1 cellular context compared by ENCODE assay signal in genomic region chr20:57476073-57476526, GRCh38.
TF ChIP-seq lines count a peak whose summit lies in the region.

No MANE protein-coding gene starts in this region.

TF ChIP-seq in K562, 482 proteins besides CTCF, POLR2A, EP300 and RAD21 (continued from another document):
- no peak for TF ChIP-seq NFIC (IDR thresholded peaks at IDR 0.05)
- TF ChIP-seq FOXP1 (CRISPR knock-in tag; IDR thresholded peaks at IDR 0.05): no peak
- TF ChIP-seq CREB1 (IDR thresholded peaks at IDR 0.05): no peak
- no peak for TF ChIP-seq CREB1 (CRISPR knock-in tag; IDR thresholded peaks at IDR 0.05)
- no peak for TF ChIP-seq ZBTB2 (IDR thresholded peaks at IDR 0.05)
- no peak for TF ChIP-seq POLR3A (IDR thresholded peaks at IDR 0.05; ENCODE audit: borderline replicate concordance, extremely low read depth, insufficient read depth, insufficient read length)
- TF ChIP-seq ZBTB11 (CRISPR knock-in tag; IDR thresholded peaks at IDR 0.05): no peak
- TF ChIP-seq HDAC2 (IDR thresholded peaks at IDR 0.05): no peak
- no peak for TF ChIP-seq PML (IDR thresholded peaks at IDR 0.05; ENCODE audit: low read length)
- no peak for TF ChIP-seq POU5F1 (IDR thresholded peaks at IDR 0.05; ENCODE audit: borderline replicate concordance, low read depth, low read length, partially characterized antibody)
- TF ChIP-seq MAFG (tag; conservative IDR thresholded peaks at IDR 0.05): no peak
- TF ChIP-seq ZNF175 (CRISPR knock-in tag; IDR thresholded peaks at IDR 0.05; ENCODE audit: low read depth): no peak
- TF ChIP-seq EP400 (IDR thresholded peaks at IDR 0.05): no peak
- no peak for TF ChIP-seq CHAMP1 (IDR thresholded peaks at IDR 0.05)
